22 cellular contexts compared by ENCODE assay signal in genomic region chr19:57689750-57690149, GRCh38. TPM values are rescaled to one million over a fixed set of nuclear protein-coding genes. Genes with fewer than 3 reads are reported as not detected.
DNase-seq lines count a peak whose midpoint lies in the region; ATAC-seq, FAIRE-seq and TF ChIP-seq lines count a peak whose summit lies in the region.
"Had no signal": no experiment of that assay in that cellular context is flagged by ENCODE, and none has a peak within 500 bp of the region (broad histone marks: within the 10 kb centered on the region; RNA-seq: fewer than 3 reads in every experiment).

No MANE protein-coding gene starts in this region.

- peaks cover 46 to 85% (median 64%) of the 10 kb centered on the region in 4 donors for H3K9me3 ChIP-seq in liver (ENCODE audit: control insufficient read depth in 4 of 4, low read length in 3 of 4)
- peaks cover 9 to 59% (median 32%) of the 10 kb centered on the region in 4 donors for H3K9me3 ChIP-seq in right lobe of liver
- H3K9me3 ChIP-seq in breast epithelium, result peaks cover 87 to 98% of the 10 kb centered on the region in 2 donors
- peaks cover 32% of the 10 kb centered on the region for H3K9me3 ChIP-seq in keratinocyte (ENCODE audit: control insufficient read depth, low read depth, low read length)
- peaks cover 0 to 9% (median 1%) of the 10 kb centered on the region in 4 donors for H3K9me3 ChIP-seq in pancreas
- H3K9me3 ChIP-seq in ascending aorta, result peaks cover 95 to 100% of the 10 kb centered on the region in 2 donors

- 97% methylated on average over 3 of the region's 3 CpGs for WGBS in liver
- 94% methylated on average over 3 of the region's 3 CpGs for WGBS in right lobe of liver (ENCODE audit: insufficient coverage, low coverage, low lambda C conversion rate, missing lambda C conversion rate)
- 89 to 95% methylated on average over 3 of the region's 3 CpGs for WGBS in pancreas, 2 donors

- intact Hi-C loops in right lobe of liver (cut with DNase I), result no loop called here
- intact Hi-C loops in breast epithelium (cut with DNase I; ENCODE audit: low total_unique reads), result no loop called here
- intact Hi-C loops in pancreas (cut with DNase I), result no loop called here
- intact Hi-C loops in ascending aorta (cut with DNase I), result no loop called here

- H3K4me3 ChIP-seq in liver (ENCODE audit: low read depth in 1 of 3, low read length in 3 of 3) (peak overlapping the region in 2 of 3 donors; percentile 4 to 9), right lobe of liver (no peak overlapping the region), breast epithelium (peak overlapping the region in 1 of 3 donors; percentile 37), keratinocyte (ENCODE audit: control insufficient read depth in 2 of 3, extremely low read depth in 1 of 3, insufficient read depth in 2 of 3, low read depth in 1 of 3, low read length in 3 of 3) (no peak overlapping the region), pancreas (no peak overlapping the region), ascending aorta (no peak overlapping the region)
- H3K4me3 ChIP-seq: GM23338 had no signal

- FAIRE-seq in keratinocyte (lab: Jason Lieb, UNC) (peak; percentile 81), pancreas (lab: Jason Lieb, UNC) (no peak)
- FAIRE-seq: G401.6 had no signal

- no peak overlapping the region for H3K4me2 ChIP-seq in keratinocyte (ENCODE audit: control insufficient read depth, extremely low read depth, insufficient read depth, low read depth, low read length)
- H3K4me2 ChIP-seq: GM23338 had no signal

- DNase-seq in right lobe of liver (no peak), breast epithelium (ENCODE audit: low spot score in 2 of 2) (peak; percentile 67 to 78), keratinocyte (ENCODE audit: low read depth, low spot score) (peak; percentile 73), pancreas (no peak), ascending aorta (ENCODE audit: low spot score in 2 of 2) (no peak)
- DNase-seq in stimulated activated CD4-positive, alpha-beta T cell treated with anti-CD3 and anti-CD28 coated beads, Interleukin-4, amount 100 ng/mL, for 24 hours, result no peak
- DNase-seq: CD4-positive, CD25-positive, alpha-beta regulatory T cell; COR-L47; MV-4-11; NCI-H1694 treated with DMSO at 0.1 percent for 48 hours; NCI-H2107; NCI-H524; NCI-H82; OCI-M1; RPMI8226 had no signal

- dilution Hi-C loops in keratinocyte (cut with MboI; ENCODE audit: extremely low pct_ligation_motif_present, low sequenced_read_pairs), result no loop called here

- H2AFZ ChIP-seq in keratinocyte (ENCODE audit: control insufficient read depth, low read length), result no peak overlapping the region
- H2AFZ ChIP-seq: GM23338 had no signal

- H3K36me3 ChIP-seq in liver (ENCODE audit: control insufficient read depth in 4 of 4, insufficient read depth in 3 of 4, low read depth in 1 of 4, low read length in 3 of 4) (peaks cover 0 to 49% (median 38%) of the 10 kb centered on the region in 4 donors), right lobe of liver (peaks cover 0 to 16% (median 3%) of the 10 kb centered on the region in 4 donors), breast epithelium (peaks cover 22% of the 10 kb centered on the region), keratinocyte (ENCODE audit: control insufficient read depth in 2 of 2, extremely low read depth in 1 of 2, insufficient read depth in 2 of 2, low read length in 2 of 2) (peaks cover 27 to 30% of the 10 kb centered on the region in 2 experiments), pancreas (peaks cover 4 to 19% (median 10%) of the 10 kb centered on the region in 3 donors), ascending aorta (peaks cover 28 to 54% of the 10 kb centered on the region in 2 donors)

- H3K27ac ChIP-seq in liver (ENCODE audit: low read depth in 1 of 2, low read length in 2 of 2), result no peak overlapping the region
- no peak overlapping the region for H3K27ac ChIP-seq in right lobe of liver
- peak overlapping the region in 1 of 2 donors; percentile 18 for H3K27ac ChIP-seq in breast epithelium
- no peak overlapping the region for H3K27ac ChIP-seq in keratinocyte (ENCODE audit: control insufficient read depth, insufficient read depth, low read length)
- no peak overlapping the region for H3K27ac ChIP-seq in pancreas
- H3K27ac ChIP-seq in ascending aorta, result no peak overlapping the region
- H3K27ac ChIP-seq: 22Rv1 had no signal

- H3K79me2 ChIP-seq in keratinocyte (ENCODE audit: control insufficient read depth, insufficient read depth, low read length), result peaks cover 44% of the 10 kb centered on the region

- H3K9ac ChIP-seq in liver (ENCODE audit: low read depth in 1 of 2, low read length in 2 of 2) (no peak overlapping the region), keratinocyte (ENCODE audit: control insufficient read depth, extremely low read depth, insufficient read depth, low read length) (no peak overlapping the region)

- no peaks in the 10 kb centered on the region for H3K27me3 ChIP-seq in liver (ENCODE audit: control insufficient read depth in 4 of 4, insufficient read depth in 4 of 4, low read length in 3 of 4)
- H3K27me3 ChIP-seq in right lobe of liver, result no peaks in the 10 kb centered on the region
- no peaks in the 10 kb centered on the region for H3K27me3 ChIP-seq in breast epithelium
- H3K27me3 ChIP-seq in keratinocyte (ENCODE audit: control insufficient read depth, extremely low read depth, insufficient read depth, low read length), result no peaks in the 10 kb centered on the region
- no peaks in the 10 kb centered on the region for H3K27me3 ChIP-seq in pancreas
- no peaks in the 10 kb centered on the region for H3K27me3 ChIP-seq in ascending aorta

- TF ChIP-seq RAD21 in liver (IDR thresholded peaks at IDR 0.05), result no peak

- TF ChIP-seq CTCF in liver (IDR thresholded peaks at IDR 0.05; ENCODE audit: low read depth, low read length, missing input control) (no peak), right lobe of liver (IDR thresholded peaks at IDR 0.05) (no peak), breast epithelium (IDR thresholded peaks at IDR 0.05) (no peak), keratinocyte (optimal IDR thresholded peaks at IDR 0.05 in 1 of 3, IDR thresholded peaks at IDR 0.05 in 1 of 3, conservative IDR thresholded peaks at IDR 0.05 in 1 of 3; ENCODE audit: extremely low read depth in 1 of 3, insufficient read depth in 2 of 3, low read length in 3 of 3) (peak in 1 of 3 experiments; percentile 6), pancreas (IDR thresholded peaks at IDR 0.05) (no peak), ascending aorta (IDR thresholded peaks at IDR 0.05) (no peak)

- ATAC-seq in right lobe of liver (no peak), GM21717 (IDR thresholded peaks at IDR 0.05; ENCODE audit: unreplicated experiment) (no peak), pancreas (no peak)
- ATAC-seq: GM23338, HCT116 had no signal

- no peaks in the 10 kb centered on the region for H3K9me1 ChIP-seq in keratinocyte (ENCODE audit: control insufficient read depth, extremely low read depth, insufficient read depth, low read length)

- TF ChIP-seq POLR2A in right lobe of liver (IDR thresholded peaks at IDR 0.05), result no peak
- no peak for TF ChIP-seq POLR2A in breast epithelium (IDR thresholded peaks at IDR 0.05)

- H4K20me1 ChIP-seq in keratinocyte (ENCODE audit: control insufficient read depth, extremely low read depth, insufficient read depth, low read length), result no peaks in the 10 kb centered on the region

- H3K4me1 ChIP-seq in liver (ENCODE audit: control insufficient read depth in 4 of 4, insufficient read depth in 4 of 4, low read length in 3 of 4) (no peaks in the 10 kb centered on the region), right lobe of liver (no peaks in the 10 kb centered on the region), breast epithelium (no peaks in the 10 kb centered on the region), keratinocyte (ENCODE audit: control insufficient read depth, extremely low read depth, insufficient read depth, low read length) (peaks cover 7% of the 10 kb centered on the region), pancreas (no peaks in the 10 kb centered on the region), ascending aorta (no peaks in the 10 kb centered on the region)

RNA-seq across cellular contexts. Expression of gene ZNF551, which starts 8.0 kb away (rescaled TPM):
- total RNA-seq in liver (10 to 100 TPM in 1 of 2 donors, 1 to 10 TPM in 1; 3.1 to 10.5 TPM), right lobe of liver (1 to 10 TPM in 4 of 6 experiments, under 1 TPM in 2; 0.77 to 2.2 (median 1.4) TPM), breast epithelium (10 to 100 TPM in 2 of 3 donors, 1 to 10 TPM in 1; 7.4 to 28.0 (median 19.3) TPM), pancreas (1 to 10 TPM; 2.2 to 3.2 (median 2.5) TPM), ascending aorta (35.4 TPM)
- polyA plus RNA-seq in liver (1 to 10 TPM in 1 of 2 donors, under 1 TPM in 1; 0.79 to 1.0 TPM), keratinocyte (7.2 to 8.5 TPM (median 8.3 TPM) in 3 replicates), pancreas (1 to 10 TPM; 1.1 to 1.5 TPM)
- 1.6 TPM for polyA plus RNA-seq in keratinocyte (2011; ENCODE audit: low read depth)
- polyA plus RNA-seq in keratinocyte (2011; cell fraction: cytosol; rRNA removed), result 2.3 and 4.5 TPM in 2 replicates
- 8.9 and 10.2 TPM in 2 replicates for polyA plus RNA-seq in keratinocyte (2011; cell fraction: nucleus; rRNA removed)
- 2.1 and 4.9 TPM in 2 replicates for polyA plus RNA-seq in keratinocyte (2012; ENCODE audit: low replicate concordance)
- 6.9 to 15.2 TPM (median 10.7 TPM) in 3 replicates for polyA minus RNA-seq in keratinocyte
- 7.9 TPM for polyA minus RNA-seq in keratinocyte (2011; cell fraction: cytosol; rRNA and poly(A)+ RNA removed)
- 14.6 and 21.0 TPM in 2 replicates for polyA minus RNA-seq in keratinocyte (2011; cell fraction: nucleus; rRNA and poly(A)+ RNA removed)

RNA-seq across cellular contexts. Expression of gene ZNF154, which starts 19.3 kb away (rescaled TPM):
- total RNA-seq in liver, result 1 to 10 TPM; 2.2 to 4.7 TPM
- polyA plus RNA-seq in liver, result under 1 TPM; 0.32 to 0.36 TPM
- total RNA-seq in right lobe of liver, result 1 to 10 TPM in 1 of 6 experiments, under 1 TPM in 5; 0.31 to 1.2 (median 0.60) TPM
- 1 to 10 TPM in 2 of 3 donors, under 1 TPM in 1; 0.96 to 7.8 (median 6.2) TPM for total RNA-seq in breast epithelium
- 1.7 to 2.8 TPM (median 2.3 TPM) in 3 replicates for polyA plus RNA-seq in keratinocyte
- polyA plus RNA-seq in keratinocyte (2011; ENCODE audit: low read depth), result 0.09 TPM
- polyA plus RNA-seq in keratinocyte (2011; cell fraction: cytosol; rRNA removed), result 0.45 and 1.2 TPM in 2 replicates
- 5.5 and 6.2 TPM in 2 replicates for polyA plus RNA-seq in keratinocyte (2011; cell fraction: nucleus; rRNA removed)
- 0.68 and 1.5 TPM in 2 replicates for polyA plus RNA-seq in keratinocyte (2012; ENCODE audit: low replicate concordance)
- 0.89 to 4.0 TPM (median 2.2 TPM) in 3 replicates for polyA minus RNA-seq in keratinocyte
- 0.58 TPM for polyA minus RNA-seq in keratinocyte (2011; cell fraction: cytosol; rRNA and poly(A)+ RNA removed)
- 1.7 and 3.2 TPM in 2 replicates for polyA minus RNA-seq in keratinocyte (2011; cell fraction: nucleus; rRNA and poly(A)+ RNA removed)
- 1 to 10 TPM; 1.5 to 4.6 (median 2.3) TPM for total RNA-seq in pancreas
- 1 to 10 TPM; 3.1 to 3.4 TPM for polyA plus RNA-seq in pancreas
- total RNA-seq in ascending aorta, result 0.11 TPM

RNA-seq across cellular contexts. Expression of gene ZSCAN4, which starts 21.0 kb away (rescaled TPM):
- not detected for total RNA-seq in liver
- polyA plus RNA-seq in liver, result not detected
- total RNA-seq in right lobe of liver, result not detected
- not detected for total RNA-seq in breast epithelium
- polyA plus RNA-seq in keratinocyte, result 0.08 to 0.26 TPM (median 0.18 TPM) in 3 replicates
- polyA plus RNA-seq in keratinocyte (2011; ENCODE audit: low read depth), result 0.52 TPM
- 0.10 and 0.26 TPM in 2 replicates for polyA plus RNA-seq in keratinocyte (2011; cell fraction: cytosol; rRNA removed)
- 0.87 and 1.1 TPM in 2 replicates for polyA plus RNA-seq in keratinocyte (2011; cell fraction: nucleus; rRNA removed)
- polyA plus RNA-seq in keratinocyte (2012; ENCODE audit: low replicate concordance), result 1.1 TPM in 1 of 2 replicates, not detected in the other
- polyA minus RNA-seq in keratinocyte, result 0.26 TPM in 1 of 3 replicates, not detected in the others
- polyA minus RNA-seq in keratinocyte (2011; cell fraction: cytosol; rRNA and poly(A)+ RNA removed), result not detected
- polyA minus RNA-seq in keratinocyte (2011; cell fraction: nucleus; rRNA and poly(A)+ RNA removed), result 0.42 and 0.47 TPM in 2 replicates
- total RNA-seq in pancreas, result under 1 TPM in 1 of 6 donors, not detected in 5; 0.09 TPM
- under 1 TPM in 1 of 2 donors, not detected in 1; 0.05 TPM for polyA plus RNA-seq in pancreas
- not detected for total RNA-seq in ascending aorta
- total RNA-seq: CD4-positive, CD25-positive, alpha-beta regulatory T cell; GM23338 had no signal
- polyA plus RNA-seq: AG04450; CD4-positive, CD25-positive, alpha-beta regulatory T cell; GM23338 had no signal

RNA-seq across cellular contexts. Expression of gene ZNF671, which starts 37.7 kb away (rescaled TPM):
- total RNA-seq in liver (1 to 10 TPM; 2.4 to 9.3 TPM), right lobe of liver (1 to 10 TPM; 1.1 to 2.5 (median 1.9) TPM), breast epithelium (10 to 100 TPM in 1 of 3 donors, 1 to 10 TPM in 2; 4.0 to 13.5 (median 7.9) TPM), pancreas (1 to 10 TPM; 1.7 to 5.8 (median 2.6) TPM), ascending aorta (2.4 TPM)
- polyA plus RNA-seq in liver (1 to 10 TPM in 1 of 2 donors, under 1 TPM in 1; 0.78 to 1.6 TPM), keratinocyte (3.7 to 4.7 TPM (median 4.4 TPM) in 3 replicates), pancreas (1 to 10 TPM; 3.5 to 8.3 TPM)
- 0.41 TPM for polyA plus RNA-seq in keratinocyte (2011; ENCODE audit: low read depth)
- 1.6 and 2.5 TPM in 2 replicates for polyA plus RNA-seq in keratinocyte (2011; cell fraction: cytosol; rRNA removed)
- 7.7 and 7.9 TPM in 2 replicates for polyA plus RNA-seq in keratinocyte (2011; cell fraction: nucleus; rRNA removed)
- polyA plus RNA-seq in keratinocyte (2012; ENCODE audit: low replicate concordance), result 1.8 and 3.0 TPM in 2 replicates
- 1.6 to 7.9 TPM (median 6.8 TPM) in 3 replicates for polyA minus RNA-seq in keratinocyte
- 3.1 TPM for polyA minus RNA-seq in keratinocyte (2011; cell fraction: cytosol; rRNA and poly(A)+ RNA removed)
- polyA minus RNA-seq in keratinocyte (2011; cell fraction: nucleus; rRNA and poly(A)+ RNA removed), result 3.6 and 5.4 TPM in 2 replicates

RNA-seq across cellular contexts. Expression of gene ZNF211, which starts 56.8 kb away (rescaled TPM):
- total RNA-seq in liver (1 to 10 TPM; 4.4 to 7.0 TPM), right lobe of liver (1 to 10 TPM; 1.7 to 5.4 (median 3.9) TPM), breast epithelium (10 to 100 TPM in 2 of 3 donors, 1 to 10 TPM in 1; 8.2 to 23.1 (median 16.4) TPM), pancreas (1 to 10 TPM; 2.1 to 8.6 (median 4.4) TPM), ascending aorta (9.9 TPM)
- polyA plus RNA-seq in liver (1 to 10 TPM; 2.0 to 2.3 TPM), keratinocyte (9.4 to 19.5 TPM (median 15.5 TPM) in 3 replicates), pancreas (10 to 100 TPM in 1 of 2 donors, 1 to 10 TPM in 1; 6.0 to 14.3 TPM)
- polyA plus RNA-seq in keratinocyte (2011; ENCODE audit: low read depth), result 4.0 TPM
- polyA plus RNA-seq in keratinocyte (2011; cell fraction: cytosol; rRNA removed), result 6.0 and 10.7 TPM in 2 replicates
- polyA plus RNA-seq in keratinocyte (2011; cell fraction: nucleus; rRNA removed), result 32.3 and 32.7 TPM in 2 replicates
- 6.6 and 12.2 TPM in 2 replicates for polyA plus RNA-seq in keratinocyte (2012; ENCODE audit: low replicate concordance)
- 4.9 to 10.5 TPM (median 10.5 TPM) in 3 replicates for polyA minus RNA-seq in keratinocyte
- polyA minus RNA-seq in keratinocyte (2011; cell fraction: cytosol; rRNA and poly(A)+ RNA removed), result 4.0 TPM
- 15.6 and 21.4 TPM in 2 replicates for polyA minus RNA-seq in keratinocyte (2011; cell fraction: nucleus; rRNA and poly(A)+ RNA removed)

Comparison
In these comparisons a context has a peak if more than half of its experiments do, and no peak if none do; other contexts are left out.
1. H3K4me3 ChIP-seq: peak in liver (2 of 3); none in right lobe of liver (0 of 3), keratinocyte (0 of 3), pancreas (0 of 4) and ascending aorta (0 of 2).
2. DNase-seq: peak in breast epithelium (2 of 2) and keratinocyte (single experiment); none in right lobe of liver (0 of 3), stimulated activated CD4-positive, alpha-beta T cell treated with anti-CD3 and anti-CD28 coated beads, Interleukin-4, amount 100 ng/mL, for 24 hours (single experiment), pancreas (0 of 6) and ascending aorta (0 of 2).